Comparison of ENCODE assay signal across 29 cellular contexts in the genomic region with DNA sequence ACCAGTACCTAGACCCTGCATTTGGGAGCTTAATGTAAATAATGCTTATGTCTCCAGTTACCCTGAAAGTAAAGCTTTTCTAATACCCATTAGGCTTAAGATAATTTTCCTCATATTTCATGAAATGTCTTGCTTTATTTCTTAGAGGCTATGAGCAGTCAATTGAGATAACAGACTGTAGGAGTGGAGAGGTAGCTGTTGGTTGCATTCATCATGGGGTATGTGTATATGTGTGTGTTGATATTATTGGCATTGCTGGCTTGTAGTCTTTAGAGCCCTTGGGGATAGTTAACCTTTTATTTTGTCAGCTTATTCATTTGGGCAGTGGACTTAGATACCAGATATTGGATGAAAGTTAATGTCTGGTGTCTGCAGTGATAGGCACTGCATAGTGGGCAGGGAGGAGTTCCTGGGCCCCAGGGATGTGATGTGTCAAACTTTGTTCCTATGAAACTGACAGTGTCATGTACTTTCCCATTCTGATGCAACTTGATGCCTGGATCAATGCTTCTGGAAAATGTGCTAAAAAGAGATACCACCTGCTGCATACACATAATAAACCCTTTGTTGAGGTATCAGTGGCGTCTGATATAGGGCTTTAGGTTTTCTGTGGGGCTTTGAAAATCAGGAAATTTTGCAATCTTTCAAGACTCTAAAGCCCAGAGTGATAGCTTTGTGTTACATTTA.
DNase-seq lines count a peak whose midpoint lies in the region; ATAC-seq lines count a peak whose summit lies in the region.
"Had no signal": no experiment of that assay in that cellular context is flagged by ENCODE, and none has a peak within 500 bp of the region (broad histone marks: within the 10 kb centered on the region; RNA-seq: fewer than 3 reads in every experiment).

No MANE protein-coding gene starts in this region.

- no peaks in the 10 kb centered on the region for H3K9me3 Mint-ChIP-seq in activated naive CD4-positive, alpha-beta T cell treated with anti-CD3 and anti-CD28 coated beads for 36 hours
- no peaks in the 10 kb centered on the region for H3K9me3 Mint-ChIP-seq in activated naive CD8-positive, alpha-beta T cell treated with anti-CD3 and anti-CD28 coated beads for 36 hours
- H3K9me3 Mint-ChIP-seq in CD4-positive, alpha-beta memory T cell, result no peaks in the 10 kb centered on the region
- H3K9me3 Mint-ChIP-seq: naive thymus-derived CD8-positive, alpha-beta T cell; stimulated activated memory B cell treated with anti-CD40 and anti-IgM and Interleukin-4, amounts not matched to agents 10 μg/mL and 1 μg/mL and 100 μg/mL, for 72 hours; T-helper 1 cell treated with Interleukin-12 subunit alpha and Interleukin-12 subunit beta and Interleukin-4 antibody, amounts not matched to agents 30 μg/mL and 1 μg/mL, for 36 hours had no signal

- no peak overlapping the region for H3K4me3 Mint-ChIP-seq in activated naive CD4-positive, alpha-beta T cell treated with anti-CD3 and anti-CD28 coated beads for 36 hours
- H3K4me3 Mint-ChIP-seq in activated naive CD8-positive, alpha-beta T cell treated with anti-CD3 and anti-CD28 coated beads for 36 hours, result no peak overlapping the region
- H3K4me3 Mint-ChIP-seq in CD4-positive, alpha-beta memory T cell, result no peak overlapping the region
- H3K4me3 Mint-ChIP-seq: H9; mesothelial cell of epicardium; naive thymus-derived CD8-positive, alpha-beta T cell; stimulated activated memory B cell treated with anti-CD40 and anti-IgM and Interleukin-4, amounts not matched to agents 10 μg/mL and 1 μg/mL and 100 μg/mL, for 72 hours; T-helper 1 cell treated with Interleukin-12 subunit alpha and Interleukin-12 subunit beta and Interleukin-4 antibody, amounts not matched to agents 30 μg/mL and 1 μg/mL, for 36 hours had no signal

- peaks cover 24% of the 10 kb centered on the region for H3K4me1 Mint-ChIP-seq in activated naive CD4-positive, alpha-beta T cell treated with anti-CD3 and anti-CD28 coated beads for 36 hours (ENCODE audit: low read depth)
- peaks cover 21% of the 10 kb centered on the region for H3K4me1 Mint-ChIP-seq in activated naive CD8-positive, alpha-beta T cell treated with anti-CD3 and anti-CD28 coated beads for 36 hours
- H3K4me1 Mint-ChIP-seq in CD4-positive, alpha-beta memory T cell, result no peaks in the 10 kb centered on the region
- H3K4me1 Mint-ChIP-seq: naive thymus-derived CD8-positive, alpha-beta T cell had no signal

- no peak overlapping the region for H3K27ac ChIP-seq in CD4-positive, alpha-beta memory T cell (ENCODE audit: low read depth, low read length)
- H3K27ac ChIP-seq: epithelial cell of prostate had no signal

- H3K36me3 ChIP-seq in CD4-positive, alpha-beta memory T cell (ENCODE audit: insufficient read depth, low read length), result no peaks in the 10 kb centered on the region
- H3K36me3 ChIP-seq: MG63 had no signal

- H3K27me3 ChIP-seq in CD4-positive, alpha-beta memory T cell (ENCODE audit: insufficient read depth, low read length), result no peaks in the 10 kb centered on the region
- H3K27me3 ChIP-seq: MG63 had no signal

- H3K9me3 ChIP-seq in CD4-positive, alpha-beta memory T cell (ENCODE audit: control insufficient read depth in 1 of 2, low read length in 2 of 2), result no peaks in the 10 kb centered on the region
- H3K9me3 ChIP-seq: Caco-2, MG63, SK-N-SH had no signal

- intact Hi-C loops in activated naive CD4-positive, alpha-beta T cell treated with anti-CD3 and anti-CD28 coated beads for 36 hours (cut with micrococcal nuclease), result no loop called here
- intact Hi-C loops in CD4-positive, alpha-beta memory T cell (cut with micrococcal nuclease), result no loop called here

- peaks cover 4% of the 10 kb centered on the region for H3K36me3 Mint-ChIP-seq in activated naive CD4-positive, alpha-beta T cell treated with anti-CD3 and anti-CD28 coated beads for 36 hours (ENCODE audit: low read depth)
- H3K36me3 Mint-ChIP-seq in activated naive CD8-positive, alpha-beta T cell treated with anti-CD3 and anti-CD28 coated beads for 36 hours, result peaks cover 12% of the 10 kb centered on the region
- peaks cover 0 to 5% of the 10 kb centered on the region in 2 donors for H3K36me3 Mint-ChIP-seq in CD4-positive, alpha-beta memory T cell

- H3K27me3 Mint-ChIP-seq in activated naive CD4-positive, alpha-beta T cell treated with anti-CD3 and anti-CD28 coated beads for 36 hours (ENCODE audit: low read depth), result no peaks in the 10 kb centered on the region
- H3K27me3 Mint-ChIP-seq in activated naive CD8-positive, alpha-beta T cell treated with anti-CD3 and anti-CD28 coated beads for 36 hours, result no peaks in the 10 kb centered on the region
- H3K27me3 Mint-ChIP-seq in CD4-positive, alpha-beta memory T cell, result no peaks in the 10 kb centered on the region
- H3K27me3 Mint-ChIP-seq: naive thymus-derived CD8-positive, alpha-beta T cell; stimulated activated memory B cell treated with anti-CD40 and anti-IgM and Interleukin-4, amounts not matched to agents 10 μg/mL and 1 μg/mL and 100 μg/mL, for 72 hours had no signal

- CTCF ChIA-PET in activated naive CD4-positive, alpha-beta T cell treated with anti-CD3 and anti-CD28 coated beads for 36 hours (lab: Charles Lee), result interaction anchor here (0.6 kb wide), 1 partner anchor 473 kb away, joined by 3 read pairs; no protein-coding TSS in a partner anchor
- CTCF ChIA-PET in CD4-positive, alpha-beta memory T cell (lab: Charles Lee; ENCODE audit: partially characterized antibody), result no interaction called here

- H3K4me3 ChIP-seq in CD4-positive, alpha-beta memory T cell (ENCODE audit: low read length in 2 of 2), result no peak overlapping the region
- H3K4me3 ChIP-seq: MG63 had no signal

- POLR2A ChIA-PET in CD4-positive, alpha-beta memory T cell (lab: Charles Lee; ENCODE audit: partially characterized antibody), result no interaction called here

- ATAC-seq in stimulated activated naive CD8-positive, alpha-beta T cell treated with anti-CD3 and anti-CD28 coated beads, Interleukin-15, Interleukin-2, amounts not matched to agents 100 U/mL and 50 U/mL, for 24 hours, result peak; percentile 77
- ATAC-seq: naive thymus-derived CD8-positive, alpha-beta T cell; stimulated activated memory B cell treated with anti-CD40 and anti-IgM and Interleukin-4, amounts not matched to agents 10 μg/mL and 1 μg/mL and 100 μg/mL, for 72 hours had no signal

- peak overlapping the region; percentile 84 for H3K27ac Mint-ChIP-seq in activated naive CD4-positive, alpha-beta T cell treated with anti-CD3 and anti-CD28 coated beads for 36 hours
- H3K27ac Mint-ChIP-seq in activated naive CD8-positive, alpha-beta T cell treated with anti-CD3 and anti-CD28 coated beads for 36 hours, result peak overlapping the region; percentile 84
- H3K27ac Mint-ChIP-seq in CD4-positive, alpha-beta memory T cell, result peak overlapping the region in 2 of 7 donors; percentile 1 to 10
- H3K27ac Mint-ChIP-seq: mesothelial cell of epicardium; stimulated activated memory B cell treated with anti-CD40 and anti-IgM and Interleukin-4, amounts not matched to agents 10 μg/mL and 1 μg/mL and 100 μg/mL, for 72 hours; T-helper 1 cell treated with Interleukin-12 subunit alpha and Interleukin-12 subunit beta and Interleukin-4 antibody, amounts not matched to agents 30 μg/mL and 1 μg/mL, for 36 hours had no signal

- no peaks in the 10 kb centered on the region for H3K4me1 ChIP-seq in CD4-positive, alpha-beta memory T cell (ENCODE audit: insufficient read depth, low read length)

- peak; percentile 49 for DNase-seq in activated naive CD4-positive, alpha-beta T cell treated with anti-CD3 and anti-CD28 coated beads for 36 hours
- no peak for DNase-seq in activated naive CD4-positive, alpha-beta T cell (lab: John Stamatoyannopoulos, UW)
- DNase-seq in activated naive CD8-positive, alpha-beta T cell treated with anti-CD3 and anti-CD28 coated beads for 36 hours, result peak; percentile 38
- peak; percentile 56 for DNase-seq in myocyte (ENCODE audit: low read depth)
- DNase-seq in stimulated activated naive CD8-positive, alpha-beta T cell treated with anti-CD3 and anti-CD28 coated beads, Interleukin-15, Interleukin-2, amounts not matched to agents 100 U/mL and 50 U/mL, for 24 hours, result peak; percentile 16
- DNase-seq in CD4-positive, alpha-beta memory T cell, result no peak
- DNase-seq in NCI-H187 treated with DMSO at 0.1 percent for 48 hours (lab: John Stamatoyannopoulos, UW), result no peak
- DNase-seq: activated CD4-positive, CD25-positive, alpha-beta regulatory T cell treated with anti-CD3 and anti-CD28 coated beads, Interleukin-2, amount 50 U/mL, for 72 hours; activated CD8-positive, alpha-beta memory T cell treated with anti-CD3 and anti-CD28 coated beads, Interleukin-2, amount 50 U/mL, for 4 hours; activated effector memory CD4-positive, alpha-beta T cell treated with Interleukin-2 at 50 U/mL for 16 hours; C1 segment of cervical spinal cord; Caco-2; DMS79 treated with DMSO at 0.1 percent for 48 hours; effector CD8-positive, alpha-beta T cell; GF-D8; glutamatergic neuron; H9; MG63; naive thymus-derived CD8-positive, alpha-beta T cell; NCI-H1417 treated with DMSO at 0.1 percent for 48 hours; NCI-H2081 treated with DMSO at 0.1 percent for 48 hours; NCI-H446; retina; SK-N-SH; stimulated activated CD4-positive, alpha-beta T cell treated with anti-CD3 and anti-CD28 coated beads, Interleukin-4, amount 100 ng/mL, for 24 hours had no signal

Comparison
In these comparisons a context has a peak if more than half of its experiments do, and no peak if none do; other contexts are left out.
1. DNase-seq: peak in activated naive CD4-positive, alpha-beta T cell treated with anti-CD3 and anti-CD28 coated beads for 36 hours (single experiment), activated naive CD8-positive, alpha-beta T cell treated with anti-CD3 and anti-CD28 coated beads for 36 hours (single experiment), myocyte (single experiment) and stimulated activated naive CD8-positive, alpha-beta T cell treated with anti-CD3 and anti-CD28 coated beads, Interleukin-15, Interleukin-2, amounts not matched to agents 100 U/mL and 50 U/mL, for 24 hours (single experiment); none in activated naive CD4-positive, alpha-beta T cell (0 of 4), CD4-positive, alpha-beta memory T cell (0 of 5) and NCI-H187 treated with DMSO at 0.1 percent for 48 hours (single experiment).